In genomic region chr1:52727956-52728656, GRCh38 we compare ENCODE assay signal across 12 cellular contexts. TPM values are rescaled to one million over a fixed set of nuclear protein-coding genes. Genes with fewer than 3 reads are reported as not detected.
DNase-seq lines count a peak whose midpoint lies in the region; ATAC-seq and TF ChIP-seq lines count a peak whose summit lies in the region.
"Had no signal": no experiment of that assay in that cellular context is flagged by ENCODE, and none has a peak within 500 bp of the region (broad histone marks: within the 10 kb centered on the region; RNA-seq: fewer than 3 reads in every experiment).

No MANE protein-coding gene starts in this region.

- peaks cover 15 to 40% of the 10 kb centered on the region in 2 donors for H3K4me1 Mint-ChIP-seq in effector memory CD8-positive, alpha-beta T cell (ENCODE audit: low read depth in 2 of 2)
- H3K4me1 Mint-ChIP-seq in nephron progenitor cell, result peaks cover 58% of the 10 kb centered on the region

- H3K27me3 ChIP-seq in BLaER1 treated with 17β-estradiol and CSF1 and Interleukin-3, amounts not matched to agents 10 nM and 100 nM, result no peaks in the 10 kb centered on the region
- H3K27me3 ChIP-seq in HUES64 (ENCODE audit: insufficient read depth, low read length), result no peaks in the 10 kb centered on the region
- H3K27me3 ChIP-seq: right atrium auricular region had no signal

- peaks cover 0 to 10% of the 10 kb centered on the region in 2 donors for H3K27me3 Mint-ChIP-seq in effector memory CD8-positive, alpha-beta T cell
- H3K27me3 Mint-ChIP-seq in nephron progenitor cell (ENCODE audit: low read depth, poor library complexity), result peaks cover 1% of the 10 kb centered on the region

- TF ChIP-seq CTCF in nephron progenitor cell (IDR thresholded peaks at IDR 0.05), result no peak

- H3K36me3 Mint-ChIP-seq in effector memory CD8-positive, alpha-beta T cell (ENCODE audit: insufficient read depth), result peaks cover 11% of the 10 kb centered on the region
- peaks cover 23% of the 10 kb centered on the region for H3K36me3 Mint-ChIP-seq in nephron progenitor cell (ENCODE audit: low read depth)
- H3K36me3 Mint-ChIP-seq in activated naive CD4-positive, alpha-beta T cell treated with anti-CD3 and anti-CD28 coated beads, Interleukin-2, amount 50 U/mL, for 72 hours, result peaks cover 0 to 6% of the 10 kb centered on the region in 2 donors

- peak overlapping the region; percentile 87 to 97 (median 91) for H3K4me2 ChIP-seq in BLaER1 treated with 17β-estradiol and CSF1 and Interleukin-3, amounts not matched to agents 10 nM and 100 nM

- H3K4me3 ChIP-seq in BLaER1 treated with 17β-estradiol and CSF1 and Interleukin-3, amounts not matched to agents 10 nM and 100 nM, result peak overlapping the region in 7 of 10 experiments; percentile 80 to 95 (median 87); a peak in 8 of 20 replicates
- peak overlapping the region; percentile 93; the same call in 1 of the 2 replicates for H3K4me3 ChIP-seq in HUES64 (ENCODE audit: low read length)

- no peak for ATAC-seq in effector memory CD8-positive, alpha-beta T cell (replicated peaks)
- ATAC-seq in GM19324 (IDR thresholded peaks at IDR 0.05; ENCODE audit: low FRiP score, unreplicated experiment), result no peak
- ATAC-seq in activated naive CD4-positive, alpha-beta T cell treated with anti-CD3 and anti-CD28 coated beads, Interleukin-2, amount 50 U/mL, for 72 hours, result no peak

- 97% methylated on average over 5 of the region's 6 CpGs for WGBS in HUES64

- no peak for DNase-seq in effector memory CD8-positive, alpha-beta T cell
- DNase-seq in nephron progenitor cell (no peak), putamen (ENCODE audit: low spot score) (no peak), RPMI8226 (no peak)
- DNase-seq in activated naive CD4-positive, alpha-beta T cell treated with anti-CD3 and anti-CD28 coated beads, Interleukin-2, amount 50 U/mL, for 72 hours (ENCODE audit: low spot score in 2 of 2), result no peak
- DNase-seq: cortex of kidney, NCI-H2029 treated with DMSO at 0.1 percent for 48 hours had no signal

- H3K27ac ChIP-seq in BLaER1 treated with 17β-estradiol and CSF1 and Interleukin-3, amounts not matched to agents 10 nM and 100 nM, result no peak overlapping the region
- no peak overlapping the region for H3K27ac ChIP-seq in HUES64 (ENCODE audit: low read depth, low read length)

- peaks cover 16 to 51% (median 31%) of the 10 kb centered on the region in 11 experiments; a peak in 14 of 22 replicates for H4K20me1 ChIP-seq in BLaER1 treated with 17β-estradiol and CSF1 and Interleukin-3, amounts not matched to agents 10 nM and 100 nM

- H3K4me1 ChIP-seq in BLaER1 treated with 17β-estradiol and CSF1 and Interleukin-3, amounts not matched to agents 10 nM and 100 nM, result peaks cover 34 to 49% (median 40%) of the 10 kb centered on the region in 10 experiments
- peaks cover 4% of the 10 kb centered on the region for H3K4me1 ChIP-seq in HUES64 (ENCODE audit: insufficient read depth, low read length)

- H3K9me3 ChIP-seq in BLaER1 treated with 17β-estradiol and CSF1 and Interleukin-3, amounts not matched to agents 10 nM and 100 nM (replicated peaks in 1 of 11), result peaks cover 0 to 7% (median 0%) of the 10 kb centered on the region in 11 experiments; a peak in 2 of 22 replicates
- no peaks in the 10 kb centered on the region for H3K9me3 ChIP-seq in HUES64 (ENCODE audit: insufficient read depth, low read depth, low read length)
- H3K9me3 ChIP-seq: HAP-1, right atrium auricular region had no signal

- peaks cover 8 to 27% (median 18%) of the 10 kb centered on the region in 11 experiments; a peak in 21 of 22 replicates for H3K36me3 ChIP-seq in BLaER1 treated with 17β-estradiol and CSF1 and Interleukin-3, amounts not matched to agents 10 nM and 100 nM
- peaks cover 6% of the 10 kb centered on the region for H3K36me3 ChIP-seq in HUES64 (ENCODE audit: insufficient read depth, low read length)
- H3K36me3 ChIP-seq: HAP-1 had no signal

- no peaks in the 10 kb centered on the region for H3K9me3 Mint-ChIP-seq in effector memory CD8-positive, alpha-beta T cell
- H3K9me3 Mint-ChIP-seq in nephron progenitor cell, result no peaks in the 10 kb centered on the region
- H3K9me3 Mint-ChIP-seq in activated naive CD4-positive, alpha-beta T cell treated with anti-CD3 and anti-CD28 coated beads, Interleukin-2, amount 50 U/mL, for 72 hours, result no peaks in the 10 kb centered on the region

- peak overlapping the region; percentile 11 to 90 for H3K27ac Mint-ChIP-seq in effector memory CD8-positive, alpha-beta T cell
- H3K27ac Mint-ChIP-seq in nephron progenitor cell, result no peak overlapping the region
- no peak overlapping the region for H3K27ac Mint-ChIP-seq in activated naive CD4-positive, alpha-beta T cell treated with anti-CD3 and anti-CD28 coated beads, Interleukin-2, amount 50 U/mL, for 72 hours

- H3K4me3 Mint-ChIP-seq in effector memory CD8-positive, alpha-beta T cell, result peak overlapping the region in 1 of 2 donors; percentile 96
- peak overlapping the region; percentile 98 for H3K4me3 Mint-ChIP-seq in nephron progenitor cell

- H3K9ac ChIP-seq in BLaER1 treated with 17β-estradiol and CSF1 and Interleukin-3, amounts not matched to agents 10 nM and 100 nM, result peak overlapping the region in 8 of 11 experiments; percentile 83 to 94 (median 90); a peak in 11 of 22 replicates
- no peak overlapping the region for H3K9ac ChIP-seq in HUES64 (ENCODE audit: low read depth, low read length)

RNA-seq across cellular contexts. Expression of gene ZYG11B, which starts 1.9 kb away (rescaled TPM):
- 10.5 TPM for polyA plus RNA-seq in HUES64 (2013, experiment 1 of 2)
- 10.1 TPM for polyA plus RNA-seq in HUES64 (2013, experiment 2 of 2)
- total RNA-seq in activated naive CD4-positive, alpha-beta T cell treated with anti-CD3 and anti-CD28 coated beads, Interleukin-2, amount 50 U/mL, for 72 hours, result 10 to 100 TPM; 13.6 to 13.7 TPM

RNA-seq across cellular contexts. Expression of gene COA7, which starts 30.0 kb away (rescaled TPM):
- polyA plus RNA-seq in HUES64 (2013, experiment 1 of 2), result 25.3 TPM
- polyA plus RNA-seq in HUES64 (2013, experiment 2 of 2), result 24.0 TPM
- total RNA-seq in activated naive CD4-positive, alpha-beta T cell treated with anti-CD3 and anti-CD28 coated beads, Interleukin-2, amount 50 U/mL, for 72 hours, result 10 to 100 TPM; 16.1 to 21.0 TPM

Comparison
In these comparisons a context has a peak if more than half of its experiments do, and no peak if none do; other contexts are left out.
1. H3K27ac Mint-ChIP-seq: peak in effector memory CD8-positive, alpha-beta T cell (2 of 2); none in nephron progenitor cell (single experiment) and activated naive CD4-positive, alpha-beta T cell treated with anti-CD3 and anti-CD28 coated beads, Interleukin-2, amount 50 U/mL, for 72 hours (0 of 2).